ENCODE assay signal across 8 cellular contexts in genomic region chr17:36486204-36487194, GRCh38. TPM values are rescaled to one million over a fixed set of nuclear protein-coding genes. Genes with fewer than 3 reads are reported as not detected.
A peak's percentile ranks its signal among the peaks of the same experiment; 100 is the strongest.
DNase-seq lines count a peak whose midpoint lies in the region; ATAC-seq, FAIRE-seq and TF ChIP-seq lines count a peak whose summit lies in the region.

Gene ZNHIT3, plus strand, starts transcription at chr17:36486681. Its CDS starts 19 bp downstream, at chr17:36486700.

- peak within 1 kb of the TSS; percentile 91 for H3K4me2 ChIP-seq in OCI-LY1 (ENCODE audit: low read length)
- H3K4me2 ChIP-seq in endothelial cell of umbilical vein (ENCODE audit: insufficient read depth, low read length) = peak within 1 kb of the TSS; percentile 78

- H3K79me2 ChIP-seq in OCI-LY1 (ENCODE audit: insufficient read depth, low read length) (peaks cover 27% of the 10 kb centered on the region), endothelial cell of umbilical vein (ENCODE audit: control insufficient read depth, insufficient read depth, low read length) (peaks cover 24% of the 10 kb centered on the region)

- CTCF ChIA-PET in endothelial cell of umbilical vein (lab: Charles Lee) = interaction anchor here (0.6 to 1.0 kb wide), 3 partner anchors 9 to 26 kb away, joined by 3 read pairs; no protein-coding TSS in a partner anchor

- H3K9me3 ChIP-seq in OCI-LY1 (ENCODE audit: low read length) (no peaks in the 10 kb centered on the region), endothelial cell of umbilical vein (replicated peaks; ENCODE audit: control insufficient read depth, insufficient read depth, low read length) (no peaks in the 10 kb centered on the region)

- H3K27me3 ChIP-seq in OCI-LY1 (ENCODE audit: insufficient read depth, low read length) = no peaks in the 10 kb centered on the region
- peaks cover 0 to 9% of the 10 kb centered on the region in 2 experiments for H3K27me3 ChIP-seq in endothelial cell of umbilical vein (ENCODE audit: control insufficient read depth in 2 of 2, insufficient read depth in 2 of 2, low read length in 2 of 2)

- no peaks in the 10 kb centered on the region for H3K9me1 ChIP-seq in endothelial cell of umbilical vein (replicated peaks; ENCODE audit: control insufficient read depth, extremely low read depth, insufficient read depth, low read length)

- H4K20me1 ChIP-seq in OCI-LY1 (ENCODE audit: insufficient read depth, low read length) = no peaks in the 10 kb centered on the region
- H4K20me1 ChIP-seq in endothelial cell of umbilical vein (replicated peaks; ENCODE audit: control insufficient read depth, extremely low read depth, insufficient read depth, low read length) = no peaks in the 10 kb centered on the region

- no peak for TF ChIP-seq CTCF in OCI-LY1 (IDR thresholded peaks at IDR 0.05; ENCODE audit: low read length)
- no peak for TF ChIP-seq CTCF in endothelial cell of umbilical vein (IDR thresholded peaks at IDR 0.05; ENCODE audit: extremely low read depth in 1 of 2, insufficient read depth in 1 of 2, low read depth in 1 of 2, low read length in 2 of 2)

- H3K9ac ChIP-seq in OCI-LY1 (ENCODE audit: low read length) (peak within 1 kb of the TSS; percentile 86), endothelial cell of umbilical vein (replicated peaks; ENCODE audit: extremely low read depth, insufficient read depth, low read length) (peak within 1 kb of the TSS; percentile 36)

- H3K9me2 ChIP-seq in OCI-LY1 (ENCODE audit: low read depth, low read length) = no peaks in the 10 kb centered on the region

- H2AFZ ChIP-seq in OCI-LY1 (ENCODE audit: low read length) (0 out of 2 replicates have a peak within 1 kb of the TSS, but pooled peaks have one; percentile 63), endothelial cell of umbilical vein (ENCODE audit: low read depth, low read length) (peak within 1 kb of the TSS; percentile 93)

- DNase-seq in D341Med (ENCODE audit: low spot score) = peak; percentile 97
- DNase-seq in HuH-7 (ENCODE audit: low spot score) = peak; percentile 94
- peak; percentile 86 for DNase-seq in activated CD8-positive, alpha-beta memory T cell treated with anti-CD3 and anti-CD28 coated beads, Interleukin-2, amount 50 U/mL, for 4 hours
- DNase-seq in endothelial cell of umbilical vein (ENCODE audit: low read depth, low spot score) = peak; percentile 94
- DNase-seq in midbrain (lab: John Stamatoyannopoulos, UW) = peak; percentile 90
- DNase-seq in stimulated activated CD8-positive, alpha-beta memory T cell treated with anti-CD3 and anti-CD28 coated beads, Interleukin-15, amount 100 ng/mL, for 48 hours (ENCODE audit: low read depth in 2 of 2) = peak; percentile 83 to 85

- H3K4me3 ChIP-seq in OCI-LY1 (ENCODE audit: low read depth, low read length, poor library complexity, severe bottlenecking) = peak within 1 kb of the TSS; percentile 88
- peak within 1 kb of the TSS; percentile 36 to 96 (median 82) for H3K4me3 ChIP-seq in endothelial cell of umbilical vein (replicated peaks in 1 of 3; ENCODE audit: insufficient read depth in 1 of 3, low read depth in 1 of 3, low read length in 3 of 3)

- intact Hi-C loops in endothelial cell of umbilical vein (cut with micrococcal nuclease) = loop anchor here (1.0 kb wide), 1 partner anchor 48 kb away; the partner anchor contains the start of genes MYO19 and PIGW

- peaks cover 24% of the 10 kb centered on the region for H3K36me3 ChIP-seq in OCI-LY1 (ENCODE audit: insufficient read depth, low read length)
- no peaks in the 10 kb centered on the region for H3K36me3 ChIP-seq in endothelial cell of umbilical vein (ENCODE audit: control insufficient read depth in 2 of 2, extremely low read depth in 1 of 2, insufficient read depth in 2 of 2, low read length in 2 of 2)

- POLR2A ChIA-PET in endothelial cell of umbilical vein (lab: Charles Lee) = interaction anchor here (0.6 kb wide), 1 partner anchor 1065 kb away, joined by 5 read pairs; no protein-coding TSS in a partner anchor

- H3K4me1 ChIP-seq in OCI-LY1 (ENCODE audit: insufficient read depth, low read length, severe bottlenecking) (peaks cover 25% of the 10 kb centered on the region), endothelial cell of umbilical vein (ENCODE audit: control insufficient read depth, extremely low read depth, insufficient read depth, low read length) (peaks cover 17% of the 10 kb centered on the region)

- peak; percentile 75 for TF ChIP-seq POLR2A in endothelial cell of umbilical vein (IDR thresholded peaks at IDR 0.05; ENCODE audit: low read depth, low read length)

- FAIRE-seq in endothelial cell of umbilical vein (lab: Jason Lieb, UNC) = no peak

- TSS peak; percentile 49 for BruUV-seq in endothelial cell of umbilical vein (replicated peaks; lab: Mats Ljungman, UMichigan)

- dilution Hi-C loops in endothelial cell of umbilical vein (cut with MboI; ENCODE audit: extremely low pct_ligation_motif_present, low sequenced_read_pairs) = no loop called here

- H3K27ac ChIP-seq in OCI-LY1 (ENCODE audit: low read depth, low read length, poor library complexity, severe bottlenecking) (peak within 1 kb of the TSS; percentile 22), endothelial cell of umbilical vein (ENCODE audit: insufficient read depth, low read depth, low read length) (peak within 1 kb of the TSS; percentile 3)

- ATAC-seq in GM21526 (IDR thresholded peaks at IDR 0.05; ENCODE audit: low FRiP score, unreplicated experiment) = peak; percentile 71

- no peaks in the 10 kb centered on the region for H3F3A ChIP-seq in OCI-LY1 (ENCODE audit: insufficient read depth, low read length)

TF ChIP-seq in endothelial cell of umbilical vein, 7 proteins besides CTCF, POLR2A, EP300 and RAD21:
- TF ChIP-seq FOS (IDR thresholded peaks at IDR 0.05; ENCODE audit: borderline replicate concordance, insufficient read depth, low read length) (no peak), JUN (IDR thresholded peaks at IDR 0.05; ENCODE audit: borderline replicate concordance, insufficient read depth, insufficient read length, low read depth) (no peak), EZH2 (IDR thresholded peaks at IDR 0.05; ENCODE audit: borderline replicate concordance, low read depth, low read length, severe bottlenecking) (no peak), MAX (IDR thresholded peaks at IDR 0.05; ENCODE audit: insufficient read depth, insufficient read length) (peak; percentile 78), POLR2AphosphoS5 (IDR thresholded peaks at IDR 0.05; ENCODE audit: insufficient read depth, low read depth, low read length) (peak; percentile 74)

RNA-seq across cellular contexts. Expression of gene ZNHIT3, which starts in this region (rescaled TPM):
- 31.4 and 34.0 TPM in 2 replicates for total RNA-seq in endothelial cell of umbilical vein
- polyA plus RNA-seq in endothelial cell of umbilical vein = 61.3 and 66.9 TPM in 2 replicates
- 52.2 and 58.5 TPM in 2 replicates for polyA plus RNA-seq in endothelial cell of umbilical vein (2011; cell fraction: cytosol; rRNA removed)
- polyA plus RNA-seq in endothelial cell of umbilical vein (2011; cell fraction: nucleus; rRNA removed) = 20.5 and 29.9 TPM in 2 replicates
- polyA plus RNA-seq in endothelial cell of umbilical vein (2012) = 44.3 and 60.0 TPM in 2 replicates
- polyA minus RNA-seq in endothelial cell of umbilical vein = 18.3 and 20.7 TPM in 2 replicates
- polyA minus RNA-seq in endothelial cell of umbilical vein (2011; cell fraction: cytosol; rRNA and poly(A)+ RNA removed) = 9.5 TPM
- 10.0 and 10.2 TPM in 2 replicates for polyA minus RNA-seq in endothelial cell of umbilical vein (2011; cell fraction: nucleus; rRNA and poly(A)+ RNA removed)

Comparison
In these comparisons a context has a peak if more than half of its experiments do, and no peak if none do; other contexts are left out.
1. Peak in every context shown above with its lines: DNase-seq, ATAC-seq, H3K4me3 ChIP-seq and H3K27ac ChIP-seq.